In genomic region chr6:20427856-20428255, GRCh38 we compare ENCODE assay signal across 8 cellular contexts. TPM values are rescaled to one million over a fixed set of nuclear protein-coding genes. Genes with fewer than 3 reads are reported as not detected.
DNase-seq lines count a peak whose midpoint lies in the region; ATAC-seq lines count a peak whose summit lies in the region.

No MANE protein-coding gene starts in this region.

- no peaks in the 10 kb centered on the region for H3K9me3 Mint-ChIP-seq in immature natural killer cell
- H3K9me3 Mint-ChIP-seq in activated naive CD4-positive, alpha-beta T cell treated with anti-CD3 and anti-CD28 coated beads, Interleukin-2, amount 50 U/mL, for 72 hours = peaks cover 0 to 6% of the 10 kb centered on the region in 2 donors

- peak; percentile 92 for ATAC-seq in GM18511 (IDR thresholded peaks at IDR 0.05; ENCODE audit: unreplicated experiment)
- ATAC-seq in GM21529 (IDR thresholded peaks at IDR 0.05; ENCODE audit: unreplicated experiment) = peak; percentile 93
- peak; percentile 87 for ATAC-seq in HG03342 (IDR thresholded peaks at IDR 0.05; ENCODE audit: unreplicated experiment)
- no peak for ATAC-seq in activated naive CD4-positive, alpha-beta T cell treated with anti-CD3 and anti-CD28 coated beads, Interleukin-2, amount 50 U/mL, for 72 hours

- H3K4me1 Mint-ChIP-seq in immature natural killer cell = peaks cover 22 to 35% of the 10 kb centered on the region in 2 donors

- peak overlapping the region in 4 of 6 donors; percentile 31 to 60 (median 50) for H3K27ac Mint-ChIP-seq in immature natural killer cell
- H3K27ac Mint-ChIP-seq in activated naive CD4-positive, alpha-beta T cell treated with anti-CD3 and anti-CD28 coated beads, Interleukin-2, amount 50 U/mL, for 72 hours = no peak overlapping the region

- peaks cover 11 to 23% (median 17%) of the 10 kb centered on the region in 3 donors for H3K36me3 Mint-ChIP-seq in immature natural killer cell
- peaks cover 16 to 26% of the 10 kb centered on the region in 2 donors for H3K36me3 Mint-ChIP-seq in activated naive CD4-positive, alpha-beta T cell treated with anti-CD3 and anti-CD28 coated beads, Interleukin-2, amount 50 U/mL, for 72 hours

- H3K4me3 Mint-ChIP-seq in immature natural killer cell = no peak overlapping the region

- DNase-seq in immature natural killer cell (no peak), NCI-H1436 (lab: John Stamatoyannopoulos, UW) (no peak), OCI-M1 (lab: John Stamatoyannopoulos, UW) (no peak)
- no peak for DNase-seq in activated effector memory CD4-positive, alpha-beta T cell treated with anti-CD3 and anti-CD28 coated beads, Interleukin-2, amount 50 U/mL, for 16 hours
- DNase-seq in activated naive CD4-positive, alpha-beta T cell treated with anti-CD3 and anti-CD28 coated beads, Interleukin-2, amount 50 U/mL, for 72 hours (ENCODE audit: low spot score in 2 of 2) = no peak

- H3K27me3 Mint-ChIP-seq in immature natural killer cell (ENCODE audit: low read depth in 3 of 3) = no peaks in the 10 kb centered on the region

RNA-seq across cellular contexts. Expression of gene E2F3, which starts 26.2 kb away (rescaled TPM):
- 1 to 10 TPM; 4.2 to 7.7 (median 4.7) TPM for polyA plus RNA-seq in immature natural killer cell
- total RNA-seq in activated naive CD4-positive, alpha-beta T cell treated with anti-CD3 and anti-CD28 coated beads, Interleukin-2, amount 50 U/mL, for 72 hours = 10 to 100 TPM; 13.6 to 17.3 TPM

Comparison
In these comparisons a context has a peak if more than half of its experiments do, and no peak if none do; other contexts are left out.
1. ATAC-seq: peak in GM18511 (single experiment), GM21529 (single experiment) and HG03342 (single experiment); none in activated naive CD4-positive, alpha-beta T cell treated with anti-CD3 and anti-CD28 coated beads, Interleukin-2, amount 50 U/mL, for 72 hours (0 of 2).
2. H3K27ac Mint-ChIP-seq: peak in immature natural killer cell (4 of 6); none in activated naive CD4-positive, alpha-beta T cell treated with anti-CD3 and anti-CD28 coated beads, Interleukin-2, amount 50 U/mL, for 72 hours (0 of 2).